ENCODE assay signal across 8 cellular contexts in genomic region chr15:31216210-31216911, GRCh38.
DNase-seq lines count a peak whose midpoint lies in the region; ATAC-seq, FAIRE-seq and TF ChIP-seq lines count a peak whose summit lies in the region.

No MANE protein-coding gene starts in this region.

- H3K9me2 ChIP-seq in Loucy (replicated peaks; ENCODE audit: low read depth, low read length) = no peaks in the 10 kb centered on the region

- no peaks in the 10 kb centered on the region for H3K9me3 ChIP-seq in Loucy (ENCODE audit: insufficient read depth, low read depth, low read length)

- FAIRE-seq in H54 (lab: Jason Lieb, UNC) = peak; percentile 90

- H3K4me2 ChIP-seq in Loucy (ENCODE audit: low read depth, low read length, poor library complexity, severe bottlenecking) = peak overlapping the region; percentile 70

- peak overlapping the region; percentile 71 for H3K4me3 ChIP-seq in GM12864 (ENCODE audit: low read depth, low read length)
- peak overlapping the region; percentile 76 for H3K4me3 ChIP-seq in Loucy (ENCODE audit: low read length, poor library complexity, severe bottlenecking)
- H3K4me3 ChIP-seq in choroid plexus epithelial cell (ENCODE audit: low read depth, low read length) = peak overlapping the region; percentile 37

- TF ChIP-seq POLR2A in H54 (IDR thresholded peaks at IDR 0.05; ENCODE audit: low read depth, low read length) = no peak

- DNase-seq in GM12864 (ENCODE audit: low read depth) (no peak), H54 (ENCODE audit: insufficient read length, low spot score) (peak; percentile 87), choroid plexus epithelial cell (ENCODE audit: low read depth) (peak; percentile 46), left lobe of liver (ENCODE audit: low spot score) (peak; percentile 98)
- peak; percentile 45 for DNase-seq in T-helper 2 cell treated with Interferon-gamma antibody and Interleukin-4, amounts not matched to agents 5 μg/mL and 100 μg/mL, for 36 hours (ENCODE audit: low spot score)
- peak in 2 of 3 donors; percentile 3 to 36 for DNase-seq in stimulated activated CD4-positive, alpha-beta T cell treated with anti-CD3 and anti-CD28 coated beads, TNF-alpha, amount 100 ng/mL, for 48 hours (ENCODE audit: low read depth in 3 of 3)

- H3K27me3 ChIP-seq in Loucy (ENCODE audit: insufficient read depth, low read length, poor library complexity, severe bottlenecking) = no peaks in the 10 kb centered on the region

- H3K4me3 Mint-ChIP-seq in T-helper 2 cell treated with Interferon-gamma antibody and Interleukin-4, amounts not matched to agents 5 μg/mL and 100 μg/mL, for 36 hours = peak overlapping the region; percentile 85

- 0 out of 2 replicates have a peak, but pooled peaks cover 5% of the 10 kb centered on the region for H3F3A ChIP-seq in Loucy (ENCODE audit: low read depth)

- peak overlapping the region; percentile 71 for H2AFZ ChIP-seq in Loucy (ENCODE audit: low read length)

- H3K9ac ChIP-seq in Loucy (ENCODE audit: low read depth, low read length, poor library complexity, severe bottlenecking) = peak overlapping the region; percentile 82

- ATAC-seq in left lobe of liver (peak; percentile 73), GM21786 (IDR thresholded peaks at IDR 0.05; ENCODE audit: unreplicated experiment) (no peak)

- H3K36me3 Mint-ChIP-seq in T-helper 2 cell treated with Interferon-gamma antibody and Interleukin-4, amounts not matched to agents 5 μg/mL and 100 μg/mL, for 36 hours (ENCODE audit: low read depth) = peaks cover under 1% of the 10 kb centered on the region

- TF ChIP-seq CTCF in GM12864 (IDR thresholded peaks at IDR 0.05; ENCODE audit: low read depth, low read length, missing control alignments) (no peak), Loucy (conservative IDR thresholded peaks at IDR 0.05; ENCODE audit: low read length) (no peak), choroid plexus epithelial cell (conservative IDR thresholded peaks at IDR 0.05; ENCODE audit: low read depth, low read length) (no peak)

- no peaks in the 10 kb centered on the region for H3K36me3 ChIP-seq in Loucy (ENCODE audit: insufficient read depth, low read length)

- no peaks in the 10 kb centered on the region for H3K79me2 ChIP-seq in Loucy (ENCODE audit: insufficient read depth, low read length)

- no peaks in the 10 kb centered on the region for H4K20me1 ChIP-seq in Loucy (ENCODE audit: insufficient read depth, low read length, poor library complexity, severe bottlenecking)

- peak overlapping the region; percentile 95 for H3K27ac Mint-ChIP-seq in T-helper 2 cell treated with Interferon-gamma antibody and Interleukin-4, amounts not matched to agents 5 μg/mL and 100 μg/mL, for 36 hours

- H3K4me1 ChIP-seq in Loucy (ENCODE audit: insufficient read depth, low read length, poor library complexity, severe bottlenecking) = peaks cover 25% of the 10 kb centered on the region

- H3K27me3 Mint-ChIP-seq in T-helper 2 cell treated with Interferon-gamma antibody and Interleukin-4, amounts not matched to agents 5 μg/mL and 100 μg/mL, for 36 hours (ENCODE audit: low read depth) = no peaks in the 10 kb centered on the region

- H3K4me1 Mint-ChIP-seq in T-helper 2 cell treated with Interferon-gamma antibody and Interleukin-4, amounts not matched to agents 5 μg/mL and 100 μg/mL, for 36 hours (ENCODE audit: low read depth) = peaks cover 38% of the 10 kb centered on the region

- H3K9me3 Mint-ChIP-seq in T-helper 2 cell treated with Interferon-gamma antibody and Interleukin-4, amounts not matched to agents 5 μg/mL and 100 μg/mL, for 36 hours = peaks cover 4% of the 10 kb centered on the region
